In genomic region chr1:24744911-24745710, GRCh38 we compare ENCODE assay signal across 8 cellular contexts. TPM values are rescaled to one million over a fixed set of nuclear protein-coding genes. Genes with fewer than 3 reads are reported as not detected.
A peak's percentile ranks its signal among the peaks of the same experiment; 100 is the strongest.
DNase-seq lines count a peak whose midpoint lies in the region; ATAC-seq lines count a peak whose summit lies in the region.

Gene CLIC4 (plus strand): TSS chr1:24745447. CDS start chr1:24745554, 107 bp downstream.

- H3K23ac ChIP-seq in mesendoderm (ENCODE audit: low read length) = no peak within 1 kb of the TSS

- H3K36me3 ChIP-seq in endocrine pancreas (ENCODE audit: control insufficient read depth, insufficient read depth, low read length) (no peaks in the 10 kb centered on the region), mesendoderm (ENCODE audit: control insufficient read depth, insufficient read depth, low read length) (no peaks in the 10 kb centered on the region)

- peak; percentile 99 for DNase-seq in CMK (ENCODE audit: low read depth)
- peak; percentile 99 for DNase-seq in HT-29 (ENCODE audit: low spot score)
- peak; percentile 97 for DNase-seq in NOMO-1 treated with dmso at 0.1 percent for 144 hours (lab: John Stamatoyannopoulos, UW; ENCODE audit: unreplicated experiment)
- DNase-seq in activated CD8-positive, alpha-beta memory T cell treated with anti-CD3 and anti-CD28 coated beads for 48 hours (ENCODE audit: low read depth in 2 of 3, low spot score in 2 of 3) = peak; percentile 97 to 99 (median 99)
- peak; percentile 99 for DNase-seq in mesendoderm
- peak; percentile 98 for DNase-seq in stimulated activated CD8-positive, alpha-beta memory T cell treated with anti-CD3 and anti-CD28 coated beads, Interleukin-15, amount 100 ng/mL, for 1 hour (ENCODE audit: low read depth)

- peak within 1 kb of the TSS; percentile 99 for H3K18ac ChIP-seq in mesendoderm (ENCODE audit: low read length)

- peak; percentile 83 for ATAC-seq in GM19468 (IDR thresholded peaks at IDR 0.05; ENCODE audit: extremely low read depth, unreplicated experiment)

- H3K4me3 ChIP-seq in endocrine pancreas (ENCODE audit: control insufficient read depth, insufficient read depth, low read length) (peak within 1 kb of the TSS; percentile 84), mesendoderm (ENCODE audit: low read length) (peak within 1 kb of the TSS; percentile 97)

- H3K4me1 ChIP-seq in endocrine pancreas (ENCODE audit: control insufficient read depth, insufficient read depth, low read length) (no peaks in the 10 kb centered on the region), mesendoderm (ENCODE audit: control insufficient read depth, low read depth, low read length) (peaks cover 8% of the 10 kb centered on the region)

- peak within 1 kb of the TSS; percentile 88 for H2BK120ac ChIP-seq in mesendoderm (ENCODE audit: low read depth, low read length)

- H2AK5ac ChIP-seq in mesendoderm (ENCODE audit: low read length) = no peak within 1 kb of the TSS

- no peaks in the 10 kb centered on the region for H3K27me3 ChIP-seq in endocrine pancreas (ENCODE audit: control insufficient read depth, insufficient read depth, low read length)
- no peaks in the 10 kb centered on the region for H3K27me3 ChIP-seq in mesendoderm (ENCODE audit: insufficient read depth, low read length, poor library complexity)

- WGBS in mesendoderm (ENCODE audit: extremely low coverage, insufficient coverage, low lambda C conversion rate) = no CpG with 5 or more reads among the region's 80 CpGs

- peak within 1 kb of the TSS; percentile 97 for H3K56ac ChIP-seq in mesendoderm (ENCODE audit: low read length)

- H3K4me2 ChIP-seq in mesendoderm (ENCODE audit: low read length) = peak within 1 kb of the TSS; percentile 56

- H3K27ac ChIP-seq in mesendoderm (ENCODE audit: low read depth, low read length) = peak within 1 kb of the TSS; percentile 81

- no peaks in the 10 kb centered on the region for H3K79me1 ChIP-seq in mesendoderm (ENCODE audit: low read length)

- no peak within 1 kb of the TSS for H2BK15ac ChIP-seq in mesendoderm (replicated peaks; ENCODE audit: low read depth)

- H3K9ac ChIP-seq in endocrine pancreas (ENCODE audit: control insufficient read depth, insufficient read depth, low read length) (peak within 1 kb of the TSS; percentile 65), mesendoderm (ENCODE audit: low read length) (peak within 1 kb of the TSS; percentile 92)

- peak within 1 kb of the TSS; percentile 58 for H4K8ac ChIP-seq in mesendoderm (ENCODE audit: low read depth, low read length)

- peak within 1 kb of the TSS; percentile 46 for H2BK5ac ChIP-seq in mesendoderm (ENCODE audit: low read length)

- no peaks in the 10 kb centered on the region for H3K9me3 ChIP-seq in endocrine pancreas (ENCODE audit: control insufficient read depth, low read length)

- H3K79me2 ChIP-seq in mesendoderm (ENCODE audit: control insufficient read depth, insufficient read depth, low read length) = peaks cover 46% of the 10 kb centered on the region

- peak within 1 kb of the TSS; percentile 96 for H3K4ac ChIP-seq in mesendoderm (ENCODE audit: low read depth, low read length)

- peak within 1 kb of the TSS; percentile 66 for H4K5ac ChIP-seq in mesendoderm (ENCODE audit: low read length)

RNA-seq across cellular contexts. Expression of gene CLIC4, which starts in this region (rescaled TPM):
- 22.5 and 22.6 TPM in 2 replicates for total RNA-seq in HT-29 (2014; rRNA removed; shearing (Covaris generic))
- polyA plus RNA-seq in mesendoderm (2013, experiment 1 of 2) = 150 TPM
- 151 TPM for polyA plus RNA-seq in mesendoderm (2013, experiment 2 of 2)

Comparison
In these comparisons a context has a peak if more than half of its experiments do, and no peak if none do; other contexts are left out.
1. Peak in every context shown above with its lines: DNase-seq, ATAC-seq, H3K4me3 ChIP-seq and H3K27ac ChIP-seq.